ENCODE assay signal across 12 cellular contexts in the genomic region with DNA sequence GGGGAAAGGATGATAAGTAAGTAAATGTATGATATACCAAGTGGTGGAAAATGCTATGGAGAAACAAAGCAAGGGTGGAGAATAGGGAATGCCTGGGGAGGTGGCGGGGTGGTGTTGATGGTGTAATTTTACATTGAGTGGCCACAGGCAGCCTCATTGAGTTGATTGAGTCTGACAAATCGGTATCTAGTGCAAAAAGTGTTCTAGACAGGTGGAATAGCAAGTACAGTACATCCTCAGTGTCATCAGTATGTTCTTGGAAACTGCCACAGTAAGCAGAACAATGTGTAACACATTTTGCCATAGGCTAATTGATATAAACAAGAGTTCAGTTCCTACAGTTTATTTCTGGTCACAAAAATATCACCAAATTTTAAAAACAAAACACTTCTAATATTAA. TPM values are rescaled to one million over a fixed set of nuclear protein-coding genes. Genes with fewer than 3 reads are reported as not detected.
A peak's percentile ranks its signal among the peaks of the same experiment; 100 is the strongest.
DNase-seq lines count a peak whose midpoint lies in the region; ATAC-seq and TF ChIP-seq lines count a peak whose summit lies in the region.
"Had no signal": no experiment of that assay in that cellular context is flagged by ENCODE, and none has a peak within 500 bp of the region (broad histone marks: within the 10 kb centered on the region; RNA-seq: fewer than 3 reads in every experiment).

No MANE protein-coding gene starts in this region.

- no peaks in the 10 kb centered on the region for H3K27me3 ChIP-seq in Caco-2 (replicated peaks; ENCODE audit: control insufficient read depth, insufficient read depth, low read length)
- no peaks in the 10 kb centered on the region for H3K27me3 ChIP-seq in CD8-positive, alpha-beta T cell (ENCODE audit: insufficient read depth, low read length)
- H3K27me3 ChIP-seq: MG63 had no signal

- H3K4me3 Mint-ChIP-seq in activated T-cell treated with anti-CD3 and anti-CD28 coated beads, Interleukin-2, amount 50 U/mL, for 72 hours = no peak overlapping the region
- H3K4me3 Mint-ChIP-seq in Caco-2 (ENCODE audit: unreplicated experiment) = no peak overlapping the region
- no peak overlapping the region for H3K4me3 Mint-ChIP-seq in central memory CD8-positive, alpha-beta T cell
- no peak overlapping the region for H3K4me3 Mint-ChIP-seq in naive thymus-derived CD8-positive, alpha-beta T cell
- no peak overlapping the region for H3K4me3 Mint-ChIP-seq in CD8-positive, alpha-beta T cell

- H3K9me3 Mint-ChIP-seq in activated T-cell treated with anti-CD3 and anti-CD28 coated beads, Interleukin-2, amount 50 U/mL, for 72 hours = no peaks in the 10 kb centered on the region
- H3K9me3 Mint-ChIP-seq in Caco-2 (ENCODE audit: unreplicated experiment) = no peaks in the 10 kb centered on the region
- H3K9me3 Mint-ChIP-seq in central memory CD8-positive, alpha-beta T cell = no peaks in the 10 kb centered on the region
- no peaks in the 10 kb centered on the region for H3K9me3 Mint-ChIP-seq in naive thymus-derived CD8-positive, alpha-beta T cell
- H3K9me3 Mint-ChIP-seq in CD8-positive, alpha-beta T cell = no peaks in the 10 kb centered on the region

- peak overlapping the region; percentile 32 for H3K27ac Mint-ChIP-seq in activated T-cell treated with anti-CD3 and anti-CD28 coated beads, Interleukin-2, amount 50 U/mL, for 72 hours
- peak overlapping the region; percentile 24 for H3K27ac Mint-ChIP-seq in Caco-2 (ENCODE audit: unreplicated experiment)
- H3K27ac Mint-ChIP-seq in central memory CD8-positive, alpha-beta T cell (ENCODE audit: low read depth) = peak overlapping the region; percentile 42
- peak overlapping the region in 7 of 10 donors; percentile 1 to 73 (median 45) for H3K27ac Mint-ChIP-seq in naive thymus-derived CD8-positive, alpha-beta T cell
- no peak overlapping the region for H3K27ac Mint-ChIP-seq in CD8-positive, alpha-beta T cell

- BruUV-seq in Caco-2 (replicated peaks; lab: Mats Ljungman, UMichigan) = no TSS peak

- no peak for DNase-seq in activated T-cell treated with anti-CD3 and anti-CD28 coated beads, Interleukin-2, amount 50 U/mL, for 72 hours
- no peak for DNase-seq in activated T-cell treated with anti-CD3 and anti-CD28 coated beads, Interleukin-2, amount 50 U/mL, for 1 hour
- DNase-seq in Caco-2 = no peak
- no peak for DNase-seq in central memory CD8-positive, alpha-beta T cell (ENCODE audit: low spot score in 2 of 2)
- no peak for DNase-seq in naive thymus-derived CD8-positive, alpha-beta T cell
- DNase-seq in CD8-positive, alpha-beta T cell = no peak

- POLR2A ChIA-PET in Caco-2 (lab: Charles Lee) = no interaction called here
- POLR2A ChIA-PET in naive thymus-derived CD8-positive, alpha-beta T cell (lab: Charles Lee) = no interaction called here
- POLR2A ChIA-PET in CD8-positive, alpha-beta T cell (lab: Charles Lee) = no interaction called here

- no peaks in the 10 kb centered on the region for H3K9me3 ChIP-seq in Caco-2
- H3K9me3 ChIP-seq in CD8-positive, alpha-beta T cell (ENCODE audit: low read length) = no peaks in the 10 kb centered on the region
- H3K9me3 ChIP-seq: A549, MG63 had no signal

- peaks cover 5 to 20% of the 10 kb centered on the region in 2 donors for H3K36me3 Mint-ChIP-seq in activated T-cell treated with anti-CD3 and anti-CD28 coated beads, Interleukin-2, amount 50 U/mL, for 72 hours (ENCODE audit: insufficient read depth in 2 of 2)
- peaks cover 93% of the 10 kb centered on the region for H3K36me3 Mint-ChIP-seq in Caco-2 (ENCODE audit: insufficient read depth, unreplicated experiment)
- peaks cover 64% of the 10 kb centered on the region for H3K36me3 Mint-ChIP-seq in central memory CD8-positive, alpha-beta T cell (ENCODE audit: insufficient read depth)
- H3K36me3 Mint-ChIP-seq in naive thymus-derived CD8-positive, alpha-beta T cell = peaks cover 6 to 84% (median 11%) of the 10 kb centered on the region in 3 donors
- H3K36me3 Mint-ChIP-seq in CD8-positive, alpha-beta T cell = peaks cover 82% of the 10 kb centered on the region

- no peak overlapping the region for H3K4me3 ChIP-seq in Caco-2 (ENCODE audit: low read depth, low read length)
- no peak overlapping the region for H3K4me3 ChIP-seq in CD8-positive, alpha-beta T cell (ENCODE audit: low read depth, low read length)
- H3K4me3 ChIP-seq: A549, MG63 had no signal

- intact Hi-C loops in Caco-2 (cut with micrococcal nuclease; ENCODE audit: unreplicated experiment) = loop anchor here (2.0 kb wide), 1 partner anchor 27 kb away; no protein-coding TSS in a partner anchor
- intact Hi-C loops in CD8-positive, alpha-beta T cell (cut with DNase I, micrococcal nuclease) = loop anchor here (1.0 to 5.0 kb wide), 3 partner anchors 196 to 1431 kb away; no protein-coding TSS in a partner anchor

- H3K4me1 ChIP-seq in Caco-2 = no peaks in the 10 kb centered on the region
- no peaks in the 10 kb centered on the region for H3K4me1 ChIP-seq in CD8-positive, alpha-beta T cell (ENCODE audit: insufficient read depth, low read length)

- CTCF ChIA-PET in Caco-2 (lab: Charles Lee) = no interaction called here
- CTCF ChIA-PET in CD8-positive, alpha-beta T cell (lab: Charles Lee) = interaction anchor here (1.0 kb wide), 1 partner anchor 14 kb away, joined by 3 read pairs; no protein-coding TSS in a partner anchor

- peaks cover 5% of the 10 kb centered on the region for H3K4me1 Mint-ChIP-seq in activated T-cell treated with anti-CD3 and anti-CD28 coated beads, Interleukin-2, amount 50 U/mL, for 72 hours (ENCODE audit: low read depth)
- no peaks in the 10 kb centered on the region for H3K4me1 Mint-ChIP-seq in Caco-2 (ENCODE audit: low read depth, unreplicated experiment)
- H3K4me1 Mint-ChIP-seq in central memory CD8-positive, alpha-beta T cell = peaks cover 1% of the 10 kb centered on the region
- H3K4me1 Mint-ChIP-seq in naive thymus-derived CD8-positive, alpha-beta T cell = peaks cover 0 to 9% (median 5%) of the 10 kb centered on the region in 4 donors
- peaks cover 4% of the 10 kb centered on the region for H3K4me1 Mint-ChIP-seq in CD8-positive, alpha-beta T cell (ENCODE audit: low read depth)

- H3K27me3 Mint-ChIP-seq in activated T-cell treated with anti-CD3 and anti-CD28 coated beads, Interleukin-2, amount 50 U/mL, for 72 hours (ENCODE audit: low read depth) = no peaks in the 10 kb centered on the region
- H3K27me3 Mint-ChIP-seq in Caco-2 (ENCODE audit: insufficient read depth, unreplicated experiment) = no peaks in the 10 kb centered on the region
- no peaks in the 10 kb centered on the region for H3K27me3 Mint-ChIP-seq in central memory CD8-positive, alpha-beta T cell
- no peaks in the 10 kb centered on the region for H3K27me3 Mint-ChIP-seq in naive thymus-derived CD8-positive, alpha-beta T cell
- no peaks in the 10 kb centered on the region for H3K27me3 Mint-ChIP-seq in CD8-positive, alpha-beta T cell (ENCODE audit: low read depth)

- no peak for TF ChIP-seq CTCF in Caco-2 (IDR thresholded peaks at IDR 0.05; ENCODE audit: insufficient read depth in 1 of 2, low read depth in 1 of 2, low read length in 1 of 2, severe bottlenecking in 1 of 2, unreplicated experiment in 1 of 2)
- TF ChIP-seq CTCF in CD8-positive, alpha-beta T cell (IDR thresholded peaks at IDR 0.05) = no peak

- no peak overlapping the region for H3K27ac ChIP-seq in CD8-positive, alpha-beta T cell (ENCODE audit: low read depth, low read length)
- H3K27ac ChIP-seq: A549, C4-2B, RWPE1 had no signal

- peaks cover under 1% of the 10 kb centered on the region for H3K36me3 ChIP-seq in Caco-2 (ENCODE audit: control insufficient read depth, insufficient read depth, low read length)
- H3K36me3 ChIP-seq in CD8-positive, alpha-beta T cell (ENCODE audit: insufficient read depth, low read length) = peaks cover 37% of the 10 kb centered on the region

- no peak for ATAC-seq in activated T-cell treated with anti-CD3 and anti-CD28 coated beads, Interleukin-2, amount 50 U/mL, for 72 hours (replicated peaks in 1 of 2)
- ATAC-seq in central memory CD8-positive, alpha-beta T cell (replicated peaks; ENCODE audit: extremely low read depth, poor library complexity, severe bottlenecking) = no peak
- no peak for ATAC-seq in naive thymus-derived CD8-positive, alpha-beta T cell
- no peak for ATAC-seq in HG02870 (IDR thresholded peaks at IDR 0.05; ENCODE audit: unreplicated experiment)
- ATAC-seq in CD8-positive, alpha-beta T cell = no peak
- no peak for ATAC-seq in HG03135 (IDR thresholded peaks at IDR 0.05; ENCODE audit: unreplicated experiment)

RNA-seq across cellular contexts. Expression of gene UGP2, which starts 46.4 kb away (rescaled TPM):
- 10 to 100 TPM; 89.7 to 93.2 TPM for total RNA-seq in activated T-cell treated with anti-CD3 and anti-CD28 coated beads, Interleukin-2, amount 50 U/mL, for 72 hours
- total RNA-seq in Caco-2 (2022) = 288 and 307 TPM in 2 replicates
- total RNA-seq in naive thymus-derived CD8-positive, alpha-beta T cell = 10 to 100 TPM; 77.2 to 89.1 TPM
- polyA plus RNA-seq in naive thymus-derived CD8-positive, alpha-beta T cell = 100 to 1,000 TPM; 112 to 148 (median 135) TPM
- total RNA-seq in CD8-positive, alpha-beta T cell = 10 to 100 TPM; 43.9 to 48.2 TPM
